In the genomic region with DNA sequence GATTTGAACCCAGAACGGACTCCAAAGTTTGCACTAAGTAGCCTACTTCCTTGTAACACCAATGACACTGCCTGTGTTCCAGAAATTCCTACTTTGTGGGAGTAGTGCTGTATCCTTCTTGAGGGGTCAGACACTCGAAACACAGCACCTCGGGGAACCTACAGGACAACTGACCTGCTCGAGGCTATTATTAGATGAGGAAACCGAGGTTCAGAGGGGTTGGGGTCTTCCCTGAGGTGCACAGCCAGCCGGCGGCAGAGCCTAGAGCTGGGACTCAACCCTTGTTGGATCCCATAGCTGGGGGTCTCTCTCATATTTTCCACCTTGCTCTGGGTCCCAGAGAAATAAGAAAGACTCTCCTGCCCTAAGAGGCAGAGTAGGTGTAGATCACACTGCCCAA, we compare ENCODE assay signal across 20 cellular contexts.
DNase-seq lines count a peak whose midpoint lies in the region; ATAC-seq and TF ChIP-seq lines count a peak whose summit lies in the region.
"Had no signal": no experiment of that assay in that cellular context is flagged by ENCODE, and none has a peak within 500 bp of the region (broad histone marks: within the 10 kb centered on the region; RNA-seq: fewer than 3 reads in every experiment).

No MANE protein-coding gene starts in this region.

- ATAC-seq in GM21786 (IDR thresholded peaks at IDR 0.05; ENCODE audit: unreplicated experiment) = no peak
- ATAC-seq: GM23338, HCT116 had no signal

- H3K9me3 Mint-ChIP-seq in MCF 10A (ENCODE audit: unreplicated experiment) (no peaks in the 10 kb centered on the region), osteocyte (ENCODE audit: unreplicated experiment) (peaks cover 5% of the 10 kb centered on the region)

- no peak for TF ChIP-seq POLR2A in vagina (IDR thresholded peaks at IDR 0.05)

- WGBS in mammary epithelial cell (ENCODE audit: low coverage, missing lambda C conversion rate) = 95% methylated on average over 7 of the region's 7 CpGs

- H3K27me3 Mint-ChIP-seq in MCF 10A (ENCODE audit: insufficient read depth, unreplicated experiment) = no peaks in the 10 kb centered on the region
- H3K27me3 Mint-ChIP-seq in osteocyte (ENCODE audit: unreplicated experiment) = peaks cover 6% of the 10 kb centered on the region

- H3K4me1 Mint-ChIP-seq in MCF 10A (ENCODE audit: insufficient read depth, unreplicated experiment) = peaks cover 54% of the 10 kb centered on the region
- peaks cover 22% of the 10 kb centered on the region for H3K4me1 Mint-ChIP-seq in osteocyte (ENCODE audit: unreplicated experiment)
- H3K4me1 Mint-ChIP-seq: CD4-positive, alpha-beta memory T cell had no signal

- H3K4me3 Mint-ChIP-seq in MCF 10A (ENCODE audit: unreplicated experiment) (no peak overlapping the region), osteocyte (ENCODE audit: unreplicated experiment) (no peak overlapping the region)
- H3K4me3 Mint-ChIP-seq: CD14-positive monocyte; CD4-positive, alpha-beta memory T cell; GM23338; HFFc6 had no signal

- H3K4me2 ChIP-seq in mammary epithelial cell (ENCODE audit: insufficient read depth, low read depth, low read length) = no peak overlapping the region
- no peak overlapping the region for H3K4me2 ChIP-seq in osteoblast (ENCODE audit: insufficient read depth, low read length)
- H3K4me2 ChIP-seq: BLaER1, GM23338 had no signal

- no peak overlapping the region for H3K9ac ChIP-seq in mammary epithelial cell (ENCODE audit: insufficient read depth, low read length)
- H3K9ac ChIP-seq: BLaER1 had no signal

- peak overlapping the region; percentile 96 for H3K27ac Mint-ChIP-seq in MCF 10A (ENCODE audit: low read depth, unreplicated experiment)
- H3K27ac Mint-ChIP-seq in osteocyte (ENCODE audit: unreplicated experiment) = no peak overlapping the region
- H3K27ac Mint-ChIP-seq: CD4-positive, alpha-beta memory T cell; GM23338; HFFc6 had no signal

- CTCF ChIA-PET in MCF 10A (lab: Yijun Ruan, JAX) = no interaction called here
- CTCF ChIA-PET in mammary epithelial cell (lab: Charles Lee; ENCODE audit: low non-redundant PET) = no interaction called here

- TF ChIP-seq CTCF in MCF 10A (IDR thresholded peaks at IDR 0.05; ENCODE audit: unreplicated experiment) = no peak
- no peak for TF ChIP-seq CTCF in mammary epithelial cell (conservative IDR thresholded peaks at IDR 0.05 in 1 of 2, IDR thresholded peaks at IDR 0.05 in 1 of 2; ENCODE audit: extremely low read depth in 1 of 2, insufficient read depth in 1 of 2, low read depth in 1 of 2, low read length in 2 of 2)
- TF ChIP-seq CTCF in VCaP (conservative IDR thresholded peaks at IDR 0.05) = no peak
- TF ChIP-seq CTCF in osteoblast (IDR thresholded peaks at IDR 0.05; ENCODE audit: extremely low read depth, low read depth, low read length) = no peak
- TF ChIP-seq CTCF in vagina (IDR thresholded peaks at IDR 0.05) = no peak
- TF ChIP-seq CTCF in osteocyte (IDR thresholded peaks at IDR 0.05) = no peak

- H3K4me3 ChIP-seq in mammary epithelial cell (replicated peaks in 1 of 3; ENCODE audit: insufficient read depth in 1 of 3, low read depth in 2 of 3, low read length in 3 of 3) (no peak overlapping the region), osteoblast (ENCODE audit: insufficient read depth, low read length) (no peak overlapping the region), vagina (no peak overlapping the region)
- H3K4me3 ChIP-seq: BLaER1, GM23338 had no signal

- no peaks in the 10 kb centered on the region for H4K20me1 ChIP-seq in mammary epithelial cell (ENCODE audit: insufficient read depth, low read length)
- H4K20me1 ChIP-seq in osteoblast (ENCODE audit: insufficient read depth, low read length) = no peaks in the 10 kb centered on the region
- H4K20me1 ChIP-seq: BLaER1 had no signal

- DNase-seq in MCF 10A (ENCODE audit: unreplicated experiment) = no peak
- no peak for DNase-seq in mammary epithelial cell
- DNase-seq in osteoblast (ENCODE audit: insufficient read length, low spot score, missing footprints) = peak; percentile 18
- no peak for DNase-seq in vagina (ENCODE audit: extremely low spot score in 2 of 2)
- DNase-seq in NK-92 (lab: John Stamatoyannopoulos, UW; ENCODE audit: unreplicated experiment) = no peak
- DNase-seq in osteocyte (ENCODE audit: extremely low spot score, unreplicated experiment) = no peak
- DNase-seq: CD4-positive, alpha-beta memory T cell; DMS153; DMS79; GDM1; H7; HFFc6 had no signal

- H3K9me3 ChIP-seq in mammary epithelial cell (replicated peaks; ENCODE audit: insufficient read depth, low read length) (peaks cover 4% of the 10 kb centered on the region), osteoblast (ENCODE audit: low read depth, low read length) (peaks cover 3% of the 10 kb centered on the region), vagina (no peaks in the 10 kb centered on the region)

- POLR2A ChIA-PET in MCF 10A (lab: Yijun Ruan, JAX) = interaction anchor here (0.6 to 7.2 kb wide), 6 partner anchors 31 to 228 kb away, joined by 3 to 79 read pairs (median 38); partner anchors contain the start of genes CEBPB and PTPN1

- BruUV-seq in MCF 10A (replicated peaks; lab: Mats Ljungman, UMichigan) = no TSS peak
- no TSS peak for BruUV-seq in mammary epithelial cell (replicated peaks; lab: Mats Ljungman, UMichigan)

- H3K27me3 ChIP-seq in mammary epithelial cell (ENCODE audit: insufficient read depth, low read length) (no peaks in the 10 kb centered on the region), osteoblast (ENCODE audit: insufficient read depth, low read length) (no peaks in the 10 kb centered on the region), vagina (no peaks in the 10 kb centered on the region)
- H3K27me3 ChIP-seq: BLaER1 had no signal

- dilution Hi-C loops in mammary epithelial cell (cut with HindIII; ENCODE audit: low sequenced_read_pairs) = no loop called here

- peaks cover 51% of the 10 kb centered on the region for H3K4me1 ChIP-seq in mammary epithelial cell (ENCODE audit: insufficient read depth, low read length)
- peaks cover 24% of the 10 kb centered on the region for H3K4me1 ChIP-seq in osteoblast (ENCODE audit: insufficient read depth, low read length)
- H3K4me1 ChIP-seq in vagina = peaks cover 41% of the 10 kb centered on the region

- intact Hi-C loops in MCF 10A (cut with micrococcal nuclease) = no loop called here
- intact Hi-C loops in mammary epithelial cell (cut with micrococcal nuclease) = no loop called here
- intact Hi-C loops in vagina (cut with DNase I) = no loop called here

- peaks cover 18% of the 10 kb centered on the region for H3K36me3 Mint-ChIP-seq in MCF 10A (ENCODE audit: insufficient read depth, unreplicated experiment)
- no peaks in the 10 kb centered on the region for H3K36me3 Mint-ChIP-seq in osteocyte (ENCODE audit: unreplicated experiment)
- H3K36me3 Mint-ChIP-seq: CD4-positive, alpha-beta memory T cell had no signal

- H3K27ac ChIP-seq in mammary epithelial cell (ENCODE audit: insufficient read depth, low read depth, low read length) = no peak overlapping the region
- peak overlapping the region; percentile 81; the same call in 1 of the 2 replicates for H3K27ac ChIP-seq in VCaP
- no peak overlapping the region for H3K27ac ChIP-seq in osteoblast (ENCODE audit: low read depth, low read length)
- peak overlapping the region; percentile 98 for H3K27ac ChIP-seq in vagina
- H3K27ac ChIP-seq: 22Rv1, BLaER1, HL-60 had no signal

- H3K36me3 ChIP-seq in mammary epithelial cell (ENCODE audit: insufficient read depth, low read length) (no peaks in the 10 kb centered on the region), osteoblast (ENCODE audit: insufficient read depth, low read length) (no peaks in the 10 kb centered on the region), vagina (no peaks in the 10 kb centered on the region)
- H3K36me3 ChIP-seq: BLaER1 had no signal

- in situ Hi-C loops in mammary epithelial cell (cut with MboI; ENCODE audit: low sequenced_read_pairs in 2 of 2) = no loop called here

- H2AFZ ChIP-seq in mammary epithelial cell (ENCODE audit: low read depth, low read length) (no peak overlapping the region), osteoblast (ENCODE audit: low read length) (no peak overlapping the region)
- H2AFZ ChIP-seq: GM23338 had no signal

- no peaks in the 10 kb centered on the region for H3K79me2 ChIP-seq in mammary epithelial cell (ENCODE audit: insufficient read depth, low read length)
- H3K79me2 ChIP-seq in osteoblast (ENCODE audit: insufficient read depth, low read length) = no peaks in the 10 kb centered on the region

Comparison
In these comparisons a context has a peak if more than half of its experiments do, and no peak if none do; other contexts are left out.
1. H3K27ac ChIP-seq: peak in VCaP (single experiment) and vagina (single experiment); none in mammary epithelial cell (single experiment) and osteoblast (single experiment).